Comparison of ENCODE assay signal across 8 cellular contexts in the genomic region with DNA sequence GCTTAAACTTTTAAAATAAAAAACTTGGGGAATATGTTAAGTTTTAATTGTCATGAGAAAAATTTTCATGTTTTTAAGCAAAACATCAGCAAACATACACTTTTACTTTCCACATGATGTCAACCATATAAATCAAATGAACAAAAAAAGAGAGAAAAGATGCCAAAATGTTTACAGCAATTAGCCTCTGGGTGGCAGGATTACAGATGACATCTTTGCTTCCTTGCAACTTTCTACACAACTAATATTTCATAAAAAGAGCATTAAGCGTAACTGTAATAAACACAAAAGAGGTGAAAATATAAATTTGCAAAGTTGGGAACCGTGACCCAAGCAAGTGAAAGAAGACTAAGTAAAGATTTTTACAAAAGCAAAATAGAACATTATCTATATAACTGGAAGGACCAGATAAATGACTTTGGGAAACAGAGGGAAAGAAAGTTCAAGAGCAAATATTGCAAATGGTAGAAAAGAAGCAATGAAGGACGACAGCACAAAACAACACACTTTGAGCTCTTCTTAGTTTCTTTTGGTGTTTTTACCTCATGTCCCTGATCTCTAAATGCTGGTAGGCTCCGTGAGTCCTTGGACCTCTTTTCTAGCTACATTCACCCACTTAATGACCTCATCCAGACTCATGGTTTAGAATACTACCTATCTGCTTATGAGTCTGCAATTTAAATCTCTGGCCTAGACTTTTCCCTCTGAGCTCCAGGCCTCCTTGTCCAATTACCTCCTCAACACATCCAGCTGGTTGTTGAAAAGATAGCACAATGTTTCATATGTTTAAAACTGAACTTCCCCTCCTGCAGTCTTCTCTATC. TPM values are rescaled to one million over a fixed set of nuclear protein-coding genes. Genes with fewer than 3 reads are reported as not detected.
DNase-seq lines count a peak whose midpoint lies in the region; ATAC-seq and TF ChIP-seq lines count a peak whose summit lies in the region.

No MANE protein-coding gene starts in this region.

- H3K9me3 ChIP-seq in OCI-LY1 (ENCODE audit: low read length) = no peaks in the 10 kb centered on the region

- H3K9ac ChIP-seq in OCI-LY1 (ENCODE audit: low read length) = no peak overlapping the region

- no peaks in the 10 kb centered on the region for H4K20me1 ChIP-seq in OCI-LY1 (ENCODE audit: insufficient read depth, low read length)

- no peak for ATAC-seq in HG03571 (IDR thresholded peaks at IDR 0.05; ENCODE audit: unreplicated experiment)

- no peaks in the 10 kb centered on the region for H3K4me1 ChIP-seq in OCI-LY1 (ENCODE audit: insufficient read depth, low read length, severe bottlenecking)

- H3K4me2 ChIP-seq in OCI-LY1 (ENCODE audit: low read length) = no peak overlapping the region

- peak; percentile 60 for TF ChIP-seq CTCF in OCI-LY1 (IDR thresholded peaks at IDR 0.05; ENCODE audit: low read length)

- peak; percentile 10 for DNase-seq in activated CD4-positive, alpha-beta T cell treated with anti-CD3 and anti-CD28 coated beads, Interleukin-2, amount 10 ng/mL, durations not matched to agents 7 days and 5 days
- no peak for DNase-seq in activated CD4-positive, alpha-beta T cell treated with anti-CD3 and anti-CD28 coated beads for 4 hours
- DNase-seq in fibroblast of gingiva (ENCODE audit: low read depth) = peak; percentile 42
- peak in 1 of 49 donors; percentile 4 for DNase-seq in substantia nigra (lab: John Stamatoyannopoulos, UW)
- DNase-seq in activated naive CD4-positive, alpha-beta T cell treated with anti-CD3 and anti-CD28 coated beads, Interleukin-2, amount 50 U/mL, for 16 hours = no peak
- DNase-seq in NCI-H345 (lab: John Stamatoyannopoulos, UW) = no peak

- no peak overlapping the region for H2AFZ ChIP-seq in OCI-LY1 (ENCODE audit: low read length)

- no peaks in the 10 kb centered on the region for H3K27me3 ChIP-seq in OCI-LY1 (ENCODE audit: insufficient read depth, low read length)

- no peaks in the 10 kb centered on the region for H3F3A ChIP-seq in OCI-LY1 (ENCODE audit: insufficient read depth, low read length)

- H3K27ac Mint-ChIP-seq in activated CD4-positive, alpha-beta T cell treated with anti-CD3 and anti-CD28 coated beads, Interleukin-2, amount 10 ng/mL, durations not matched to agents 7 days and 5 days = no peak overlapping the region

- no peak overlapping the region for H3K4me3 ChIP-seq in OCI-LY1 (ENCODE audit: low read depth, low read length, poor library complexity, severe bottlenecking)

- H3K9me2 ChIP-seq in OCI-LY1 (ENCODE audit: low read depth, low read length) = no peaks in the 10 kb centered on the region

- CTCF ChIA-PET in activated CD4-positive, alpha-beta T cell treated with anti-CD3 and anti-CD28 coated beads, Interleukin-2, amount 10 ng/mL, durations not matched to agents 7 days and 5 days (lab: Charles Lee) = interaction anchor here (0.5 to 0.7 kb wide), 3 partner anchors 13 to 1105 kb away, joined by 3 to 4 read pairs (median 3); no protein-coding TSS in a partner anchor

- H3K4me3 Mint-ChIP-seq in activated CD4-positive, alpha-beta T cell treated with anti-CD3 and anti-CD28 coated beads, Interleukin-2, amount 10 ng/mL, durations not matched to agents 7 days and 5 days = no peak overlapping the region

- no peaks in the 10 kb centered on the region for H3K27me3 Mint-ChIP-seq in activated CD4-positive, alpha-beta T cell treated with anti-CD3 and anti-CD28 coated beads, Interleukin-2, amount 10 ng/mL, durations not matched to agents 7 days and 5 days

- H3K4me1 Mint-ChIP-seq in activated CD4-positive, alpha-beta T cell treated with anti-CD3 and anti-CD28 coated beads, Interleukin-2, amount 10 ng/mL, durations not matched to agents 7 days and 5 days = peaks cover 12% of the 10 kb centered on the region

- no peaks in the 10 kb centered on the region for H3K9me3 Mint-ChIP-seq in activated CD4-positive, alpha-beta T cell treated with anti-CD3 and anti-CD28 coated beads, Interleukin-2, amount 10 ng/mL, durations not matched to agents 7 days and 5 days

- peaks cover 40% of the 10 kb centered on the region for H3K36me3 ChIP-seq in OCI-LY1 (ENCODE audit: insufficient read depth, low read length)

- no peak overlapping the region for H3K27ac ChIP-seq in OCI-LY1 (ENCODE audit: low read depth, low read length, poor library complexity, severe bottlenecking)
- peak overlapping the region; percentile 0 for H3K27ac ChIP-seq in substantia nigra (ENCODE audit: low read depth, low read length, poor library complexity, severe bottlenecking)

- peaks cover 16% of the 10 kb centered on the region for H3K36me3 Mint-ChIP-seq in activated CD4-positive, alpha-beta T cell treated with anti-CD3 and anti-CD28 coated beads, Interleukin-2, amount 10 ng/mL, durations not matched to agents 7 days and 5 days (ENCODE audit: low read depth)

- no peaks in the 10 kb centered on the region for H3K79me2 ChIP-seq in OCI-LY1 (ENCODE audit: insufficient read depth, low read length)

- POLR2A ChIA-PET in activated CD4-positive, alpha-beta T cell treated with anti-CD3 and anti-CD28 coated beads, Interleukin-2, amount 10 ng/mL, durations not matched to agents 7 days and 5 days (lab: Charles Lee) = no interaction called here

RNA-seq across cellular contexts. Expression of a gene that starts 9.4 kb away (rescaled TPM):
- total RNA-seq in activated CD4-positive, alpha-beta T cell treated with anti-CD3 and anti-CD28 coated beads, Interleukin-2, amount 10 ng/mL, durations not matched to agents 7 days and 5 days = 10 to 100 TPM; 22.9 to 27.9 TPM

RNA-seq across cellular contexts. Expression of a gene that starts 33.9 kb away (rescaled TPM):
- 1 to 10 TPM; 9.8 to 9.9 TPM for total RNA-seq in activated CD4-positive, alpha-beta T cell treated with anti-CD3 and anti-CD28 coated beads, Interleukin-2, amount 10 ng/mL, durations not matched to agents 7 days and 5 days

Comparison
In these comparisons a context has a peak if more than half of its experiments do, and no peak if none do; other contexts are left out.
1. DNase-seq: peak in activated CD4-positive, alpha-beta T cell treated with anti-CD3 and anti-CD28 coated beads, Interleukin-2, amount 10 ng/mL, durations not matched to agents 7 days and 5 days (single experiment) and fibroblast of gingiva (single experiment); none in activated CD4-positive, alpha-beta T cell treated with anti-CD3 and anti-CD28 coated beads for 4 hours (0 of 2), activated naive CD4-positive, alpha-beta T cell treated with anti-CD3 and anti-CD28 coated beads, Interleukin-2, amount 50 U/mL, for 16 hours (single experiment) and NCI-H345 (single experiment).